Comparison of ENCODE assay signal across 8 cellular contexts in genomic region chrX:15242899-15243555, GRCh38. TPM values are rescaled to one million over a fixed set of nuclear protein-coding genes. Genes with fewer than 3 reads are reported as not detected.
DNase-seq lines count a peak whose midpoint lies in the region; ATAC-seq and TF ChIP-seq lines count a peak whose summit lies in the region.

No MANE protein-coding gene starts in this region.

- H3K4me3 ChIP-seq in BJ (ENCODE audit: low read depth, low read length) (no peak overlapping the region), fibroblast of mammary gland (ENCODE audit: control insufficient read depth, low read depth, low read length) (no peak overlapping the region)

- TF ChIP-seq CTCF in BJ (IDR thresholded peaks at IDR 0.05; ENCODE audit: insufficient read depth, low read depth, low read length) (peak; percentile 50), fibroblast of mammary gland (conservative IDR thresholded peaks at IDR 0.05; ENCODE audit: control insufficient read depth, insufficient read depth, low read depth, low read length) (peak; percentile 63), osteocyte (IDR thresholded peaks at IDR 0.05) (peak; percentile 64)

- no peak overlapping the region for H3K27ac Mint-ChIP-seq in osteocyte (ENCODE audit: unreplicated experiment)

- ATAC-seq in GM18861 (IDR thresholded peaks at IDR 0.05; ENCODE audit: unreplicated experiment) (peak; percentile 51), HG03108 (IDR thresholded peaks at IDR 0.05; ENCODE audit: unreplicated experiment) (no peak), HG02642 (IDR thresholded peaks at IDR 0.05; ENCODE audit: poor library complexity, unreplicated experiment) (no peak)

- POLR2A ChIA-PET in BJ (lab: Charles Lee): no interaction called here

- H3K27me3 Mint-ChIP-seq in osteocyte (ENCODE audit: unreplicated experiment): peaks cover 6% of the 10 kb centered on the region

- H3K4me1 Mint-ChIP-seq in osteocyte (ENCODE audit: unreplicated experiment): no peaks in the 10 kb centered on the region

- no peak overlapping the region for H3K4me3 Mint-ChIP-seq in osteocyte (ENCODE audit: unreplicated experiment)

- H3K27me3 ChIP-seq in BJ (ENCODE audit: control insufficient read depth, insufficient read depth, low read length): no peaks in the 10 kb centered on the region

- H3K36me3 ChIP-seq in BJ (ENCODE audit: control insufficient read depth, insufficient read depth, low read length): no peaks in the 10 kb centered on the region

- no peaks in the 10 kb centered on the region for H3K9me3 Mint-ChIP-seq in osteocyte (ENCODE audit: unreplicated experiment)

- H3K36me3 Mint-ChIP-seq in osteocyte (ENCODE audit: unreplicated experiment): no peaks in the 10 kb centered on the region

- DNase-seq in BJ (ENCODE audit: low read depth) (no peak), NCI-H2171 (lab: John Stamatoyannopoulos, UW) (peak; percentile 19), fibroblast of mammary gland (ENCODE audit: low read depth) (peak; percentile 57), osteocyte (ENCODE audit: extremely low spot score, unreplicated experiment) (no peak)
- peak; percentile 46 for DNase-seq in activated CD4-positive, alpha-beta T cell treated with anti-CD3 and anti-CD28 coated beads for 48 hours

- CTCF ChIA-PET in BJ (lab: Yijun Ruan, JAX): interaction anchor here (0.6 to 1.9 kb wide), 7 partner anchors 10 to 1148 kb away, joined by 3 to 4 read pairs (median 3); no protein-coding TSS in a partner anchor

RNA-seq across cellular contexts. Expression of gene ASB9, which starts 26.9 kb away (rescaled TPM):
- polyA plus RNA-seq in BJ (2011; rRNA removed): 0.33 and 0.53 TPM in 2 replicates
- polyA minus RNA-seq in BJ (2011; rRNA and poly(A)+ RNA removed): 0.33 TPM in 1 of 2 replicates, not detected in the other
- total RNA-seq in osteocyte: not detected in 2 replicates

Comparison
In these comparisons a context has a peak if more than half of its experiments do, and no peak if none do; other contexts are left out.
1. DNase-seq: peak in NCI-H2171 (single experiment), activated CD4-positive, alpha-beta T cell treated with anti-CD3 and anti-CD28 coated beads for 48 hours (single experiment) and fibroblast of mammary gland (single experiment); none in BJ (single experiment) and osteocyte (single experiment).
2. Peak in every context shown above with its lines, with median percentiles within 50 percentile points of each other: CTCF ChIP-seq.